1 cellular context compared by ENCODE assay signal in the genomic region with DNA sequence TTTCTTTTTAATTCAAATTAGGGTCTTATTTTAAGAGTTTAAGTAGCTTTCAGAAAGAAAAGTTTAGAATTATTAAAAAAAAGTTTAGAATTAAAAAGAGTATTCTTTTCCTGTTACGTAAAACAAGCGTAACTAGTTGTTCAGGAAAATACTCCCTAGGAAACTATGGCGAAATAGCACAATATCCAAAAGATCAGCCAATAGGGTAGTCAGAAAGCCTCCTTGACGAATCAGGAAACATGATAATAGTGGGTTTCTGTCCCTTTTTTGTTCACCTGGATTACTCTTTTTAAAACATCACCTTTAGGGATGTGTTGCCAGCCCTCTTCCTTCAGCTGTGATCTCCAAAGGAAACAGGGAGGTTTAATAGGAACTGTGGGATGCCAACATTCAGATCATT.
TF ChIP-seq lines count a peak whose summit lies in the region.

No MANE protein-coding gene starts in this region.

TF ChIP-seq in HEK293, 187 proteins besides CTCF, POLR2A, EP300 and RAD21 (continued from another document):
- TF ChIP-seq, protein P1, sequence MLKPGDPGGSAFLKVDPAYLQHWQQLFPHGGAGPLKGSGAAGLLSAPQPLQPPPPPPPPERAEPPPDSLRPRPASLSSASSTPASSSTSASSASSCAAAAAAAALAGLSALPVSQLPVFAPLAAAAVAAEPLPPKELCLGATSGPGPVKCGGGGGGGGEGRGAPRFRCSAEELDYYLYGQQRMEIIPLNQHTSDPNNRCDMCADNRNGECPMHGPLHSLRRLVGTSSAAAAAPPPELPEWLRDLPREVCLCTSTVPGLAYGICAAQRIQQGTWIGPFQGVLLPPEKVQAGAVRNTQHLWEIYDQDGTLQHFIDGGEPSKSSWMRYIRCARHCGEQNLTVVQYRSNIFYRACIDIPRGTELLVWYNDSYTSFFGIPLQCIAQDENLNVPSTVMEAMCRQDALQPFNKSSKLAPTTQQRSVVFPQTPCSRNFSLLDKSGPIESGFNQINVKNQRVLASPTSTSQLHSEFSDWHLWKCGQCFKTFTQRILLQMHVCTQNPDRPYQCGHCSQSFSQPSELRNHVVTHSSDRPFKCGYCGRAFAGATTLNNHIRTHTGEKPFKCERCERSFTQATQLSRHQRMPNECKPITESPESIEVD (tag by site-specific recombination; IDR thresholded peaks at IDR 0.05): no peak
- no peak for TF ChIP-seq ZNF366 (tag by site-specific recombination; conservative IDR thresholded peaks at IDR 0.05)
- TF ChIP-seq RBAK (tag by site-specific recombination; IDR thresholded peaks at IDR 0.05): no peak
- no peak for TF ChIP-seq ZSCAN23 (tag by site-specific recombination; IDR thresholded peaks at IDR 0.05)
- no peak for TF ChIP-seq ZNF529 (tag by site-specific recombination; IDR thresholded peaks at IDR 0.05; ENCODE audit: insufficient replicate concordance)
- TF ChIP-seq ZNF555 (tag by site-specific recombination; conservative IDR thresholded peaks at IDR 0.05): no peak
- TF ChIP-seq ZNF202 (tag by site-specific recombination; IDR thresholded peaks at IDR 0.05; ENCODE audit: borderline replicate concordance): no peak
- no peak for TF ChIP-seq KLF8 (tag by site-specific recombination; IDR thresholded peaks at IDR 0.05)
- TF ChIP-seq GFI1B (tag by site-specific recombination; IDR thresholded peaks at IDR 0.05): no peak
